8 cellular contexts compared by ENCODE assay signal in genomic region chr17:68248886-68249872, GRCh38. TPM values are rescaled to one million over a fixed set of nuclear protein-coding genes. Genes with fewer than 3 reads are reported as not detected.
DNase-seq lines count a peak whose midpoint lies in the region; ATAC-seq and TF ChIP-seq lines count a peak whose summit lies in the region.

No MANE protein-coding gene starts in this region.

- TF ChIP-seq EP300 in neural cell (conservative IDR thresholded peaks at IDR 0.05; ENCODE audit: poor library complexity, severe bottlenecking) = no peak

- H4K20me1 ChIP-seq in OCI-LY3 (ENCODE audit: insufficient read depth, low read length) (no peaks in the 10 kb centered on the region), neural cell (ENCODE audit: insufficient read depth) (no peaks in the 10 kb centered on the region)

- TF ChIP-seq CTCF in GM12875 (IDR thresholded peaks at IDR 0.05; ENCODE audit: borderline replicate concordance, insufficient read depth, low read depth, low read length) = no peak
- no peak for TF ChIP-seq CTCF in OCI-LY3 (IDR thresholded peaks at IDR 0.05; ENCODE audit: low read depth, low read length)
- TF ChIP-seq CTCF in neural cell (IDR thresholded peaks at IDR 0.05; ENCODE audit: poor library complexity, severe bottlenecking) = no peak
- no peak for TF ChIP-seq CTCF in GM13977 (IDR thresholded peaks at IDR 0.05; ENCODE audit: extremely low read depth, insufficient read depth, missing control alignments)

- H2AFZ ChIP-seq in OCI-LY3 (ENCODE audit: low read depth, low read length) = no peak overlapping the region
- H2AFZ ChIP-seq in neural cell (ENCODE audit: low read depth, low read length) = no peak overlapping the region

- H3K9ac ChIP-seq in OCI-LY3 (ENCODE audit: low read length) = peak overlapping the region; percentile 90
- no peak overlapping the region for H3K9ac ChIP-seq in neural cell (ENCODE audit: low read length)

- no peak for DNase-seq in GM13977 (ENCODE audit: low spot score)
- no peak for DNase-seq in amniotic stem cell (lab: John Stamatoyannopoulos, UW)

- in situ Hi-C loops in GM13977 (cut with MboI; ENCODE audit: low pct_unique_long_range_greater_than_20kb, low sequenced_read_pairs, unreplicated experiment) = no loop called here

- H3F3A ChIP-seq in neural cell (ENCODE audit: insufficient read depth, low read length, poor library complexity, severe bottlenecking) = no peaks in the 10 kb centered on the region

- H3K79me2 ChIP-seq in OCI-LY3 (ENCODE audit: low read length) = peaks cover 24% of the 10 kb centered on the region
- no peaks in the 10 kb centered on the region for H3K79me2 ChIP-seq in neural cell (replicated peaks; ENCODE audit: insufficient read depth, low read length)

- H3K4me3 ChIP-seq in GM12875 (ENCODE audit: low read depth, low read length) (peak overlapping the region; percentile 93), OCI-LY3 (ENCODE audit: low read length) (peak overlapping the region; percentile 97), neural cell (ENCODE audit: low read length) (peak overlapping the region; percentile 91)

- H3K27me3 ChIP-seq in OCI-LY3 (ENCODE audit: low read depth, low read length) (no peaks in the 10 kb centered on the region), neural cell (ENCODE audit: insufficient read depth, low read depth, low read length) (no peaks in the 10 kb centered on the region)

- ATAC-seq in HG03280 (IDR thresholded peaks at IDR 0.05; ENCODE audit: unreplicated experiment) = no peak
- ATAC-seq in GM19324 (IDR thresholded peaks at IDR 0.05; ENCODE audit: low FRiP score, unreplicated experiment) = no peak

- H3K4me2 ChIP-seq in OCI-LY3 (ENCODE audit: low read length) (peak overlapping the region; percentile 99), neural cell (ENCODE audit: low read length) (peak overlapping the region; percentile 75)

- no peak for TF ChIP-seq RAD21 in neural cell (conservative IDR thresholded peaks at IDR 0.05)

- H3K27ac ChIP-seq in OCI-LY3 (ENCODE audit: low read length) (peak overlapping the region; percentile 68), cingulate gyrus (ENCODE audit: low read depth, low read length) (peak overlapping the region; percentile 97), neural cell (ENCODE audit: low read length) (peak overlapping the region; percentile 86)

- no peaks in the 10 kb centered on the region for H3K9me2 ChIP-seq in neural cell (ENCODE audit: insufficient read depth, low read length)

- peaks cover 16% of the 10 kb centered on the region for H3K4me1 ChIP-seq in OCI-LY3 (ENCODE audit: low read length)

- H3K9me3 ChIP-seq in OCI-LY3 (ENCODE audit: insufficient read depth, low read length) (no peaks in the 10 kb centered on the region), neural cell (ENCODE audit: low read length) (no peaks in the 10 kb centered on the region)

- H3K36me3 ChIP-seq in OCI-LY3 (replicated peaks; ENCODE audit: low read depth, low read length) (peaks cover 13% of the 10 kb centered on the region), neural cell (ENCODE audit: insufficient read depth, low read length) (no peaks in the 10 kb centered on the region)

TF ChIP-seq in neural cell, 6 proteins besides CTCF, POLR2A, EP300 and RAD21:
- TF ChIP-seq MXI1 (conservative IDR thresholded peaks at IDR 0.05; ENCODE audit: poor library complexity, severe bottlenecking) (no peak), REST (IDR thresholded peaks at IDR 0.05; ENCODE audit: borderline replicate concordance) (no peak), SMC3 (conservative IDR thresholded peaks at IDR 0.05; ENCODE audit: poor library complexity) (no peak), POLR2AphosphoS5 (IDR thresholded peaks at IDR 0.05) (no peak), EZH2 (IDR thresholded peaks at IDR 0.05; ENCODE audit: borderline replicate concordance, insufficient read depth, low read length, poor library complexity, severe bottlenecking) (no peak), TAF1 (IDR thresholded peaks at IDR 0.05; ENCODE audit: low read depth) (no peak)

RNA-seq across cellular contexts. Expression of gene AMZ2, which starts 1.3 kb away (rescaled TPM):
- polyA plus RNA-seq in neural cell = 131 and 158 TPM in 2 replicates
- 71.5 and 80.3 TPM in 2 replicates for polyA minus RNA-seq in neural cell

RNA-seq across cellular contexts. Expression of gene SLC16A6, which starts 41.7 kb away (rescaled TPM):
- polyA plus RNA-seq in neural cell = 15.6 and 17.6 TPM in 2 replicates
- 42.4 and 44.6 TPM in 2 replicates for polyA minus RNA-seq in neural cell

RNA-seq across cellular contexts. Expression of gene ARSG, which starts 42.1 kb away (rescaled TPM):
- polyA plus RNA-seq in neural cell = 11.3 and 16.9 TPM in 2 replicates
- polyA minus RNA-seq in neural cell = 31.9 and 56.6 TPM in 2 replicates
